In genomic region chr3:167851171-167851570, GRCh38 we compare ENCODE assay signal across 23 cellular contexts.
"Had no signal": no experiment of that assay in that cellular context is flagged by ENCODE, and none has a peak within 500 bp of the region (broad histone marks: within the 10 kb centered on the region; RNA-seq: fewer than 3 reads in every experiment).

No MANE protein-coding gene starts in this region.

- H3K9me3 ChIP-seq: esophagus muscularis mucosa, lower lobe of right lung, prostate gland, right atrium auricular region, suprapubic skin, transverse colon, uterus had no signal

- DNase-seq: activated CD4-positive, alpha-beta T cell treated with anti-CD3 and anti-CD28 coated beads, Interleukin-2, amount 10 ng/mL, durations not matched to agents 24 days and 14 days; activated CD8-positive, alpha-beta T cell treated with anti-CD3 and anti-CD28 coated beads for 36 hours; activated naive CD4-positive, alpha-beta T cell treated with anti-CD3 and anti-CD28 coated beads, Interleukin-2, amount 10 ng/mL, durations not matched to agents 7 days and 5 days; activated naive CD8-positive, alpha-beta T cell treated with anti-CD3 and anti-CD28 coated beads, Interleukin-2, amount 50 U/mL, for 24 hours; activated T-cell treated with anti-CD3 and anti-CD28 coated beads, Interleukin-2, amount 50 U/mL, for 1 hour; aorta; effector CD8-positive, alpha-beta T cell; hypothalamus; islet precursor cell; left colon; lower lobe of right lung; naive thymus-derived CD8-positive, alpha-beta T cell; small intestine; stimulated activated CD4-positive, alpha-beta T cell treated with anti-CD3 and anti-CD28 coated beads, Interleukin-15, amount 100 ng/mL, for 24 hours; stimulated activated CD4-positive, alpha-beta T cell treated with anti-CD3 and anti-CD28 coated beads, Interleukin-4, amount 100 ng/mL, for 1 hour; stimulated activated naive CD8-positive, alpha-beta T cell treated with anti-CD3 and anti-CD28 coated beads, Interleukin-15, amount 100 ng/mL, for 72 hours; transverse colon; uterus had no signal

- H3K36me3 ChIP-seq: cardiac muscle cell, esophagus muscularis mucosa, lower lobe of right lung, prostate gland, right atrium auricular region, suprapubic skin, transverse colon, uterus had no signal

- H3K27ac ChIP-seq: cardiac muscle cell, esophagus muscularis mucosa, lower lobe of right lung, prostate gland, right atrium auricular region, suprapubic skin, transverse colon, uterus had no signal

- H3K4me3 ChIP-seq: cardiac muscle cell, esophagus muscularis mucosa, lower lobe of right lung, prostate gland, right atrium auricular region, suprapubic skin, transverse colon, uterus had no signal

- H3K4me1 ChIP-seq: prostate gland, right atrium auricular region, suprapubic skin, transverse colon, uterus had no signal

- FAIRE-seq: small intestine had no signal

- H3K27me3 ChIP-seq: cardiac muscle cell, esophagus muscularis mucosa, right atrium auricular region, suprapubic skin, transverse colon, uterus had no signal
